21 cellular contexts compared by ENCODE assay signal in the genomic region with DNA sequence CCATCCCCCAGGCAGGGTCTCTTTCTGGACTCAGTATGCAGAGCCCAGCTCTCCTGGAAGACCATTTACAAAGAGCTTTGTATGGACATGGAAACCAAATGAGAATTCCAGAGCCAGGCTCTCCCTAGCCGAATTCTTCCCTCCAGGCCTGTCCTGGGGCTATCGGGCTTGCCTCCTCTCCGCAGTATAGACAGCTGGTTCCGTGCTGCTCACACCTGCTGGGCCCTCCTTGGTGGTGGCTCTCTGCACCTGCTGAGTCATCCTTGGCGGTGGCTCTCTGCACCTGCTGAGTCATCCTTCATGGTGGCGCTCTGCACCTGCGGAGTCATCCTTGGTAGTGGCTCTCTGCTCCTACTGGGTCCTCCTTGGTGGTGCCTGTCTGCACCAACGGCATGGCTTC.
DNase-seq lines count a peak whose midpoint lies in the region; ATAC-seq and TF ChIP-seq lines count a peak whose summit lies in the region.
"Had no signal": no experiment of that assay in that cellular context is flagged by ENCODE, and none has a peak within 500 bp of the region (broad histone marks: within the 10 kb centered on the region; RNA-seq: fewer than 3 reads in every experiment).

No MANE protein-coding gene starts in this region.

- TF ChIP-seq CTCF in upper lobe of right lung (IDR thresholded peaks at IDR 0.05), result no peak

- H3K27me3 ChIP-seq in upper lobe of right lung, result peaks cover 14% of the 10 kb centered on the region

- H3K27me3 Mint-ChIP-seq in activated CD4-positive, alpha-beta memory T cell treated with anti-CD3 and anti-CD28 coated beads for 36 hours, result no peaks in the 10 kb centered on the region
- no peaks in the 10 kb centered on the region for H3K27me3 Mint-ChIP-seq in activated CD4-positive, alpha-beta memory T cell treated with anti-CD3 and anti-CD28 coated beads, Interleukin-2, amount 10 ng/mL, durations not matched to agents 7 days and 5 days

- intact Hi-C loops in activated CD4-positive, alpha-beta memory T cell treated with anti-CD3 and anti-CD28 coated beads for 36 hours (cut with micrococcal nuclease), result no loop called here
- intact Hi-C loops in upper lobe of right lung (cut with DNase I), result no loop called here
- intact Hi-C loops in left cardiac atrium (cut with DNase I), result no loop called here

- ATAC-seq in upper lobe of right lung (no peak), left cardiac atrium (no peak)
- ATAC-seq: gastroesophageal sphincter; psoas muscle; stimulated activated effector memory CD8-positive, alpha-beta T cell treated with anti-CD3 and anti-CD28 coated beads, Interleukin-12 subunit alpha, Interleukin-12 subunit beta, amount 100 ng/mL, for 72 hours had no signal

- H3K4me1 Mint-ChIP-seq in activated CD4-positive, alpha-beta memory T cell treated with anti-CD3 and anti-CD28 coated beads for 36 hours (ENCODE audit: low read depth), result no peaks in the 10 kb centered on the region
- no peaks in the 10 kb centered on the region for H3K4me1 Mint-ChIP-seq in activated CD4-positive, alpha-beta memory T cell treated with anti-CD3 and anti-CD28 coated beads, Interleukin-2, amount 10 ng/mL, durations not matched to agents 7 days and 5 days
- H3K4me1 Mint-ChIP-seq: stimulated activated effector memory CD8-positive, alpha-beta T cell treated with anti-CD3 and anti-CD28 coated beads, Interleukin-12 subunit alpha, Interleukin-12 subunit beta, amount 100 ng/mL, for 72 hours had no signal

- no peak overlapping the region for H3K4me3 ChIP-seq in upper lobe of right lung
- H3K4me3 ChIP-seq: gastroesophageal sphincter, psoas muscle, SJCRH30, suprapubic skin had no signal

- no peaks in the 10 kb centered on the region for H3K36me3 ChIP-seq in upper lobe of right lung
- H3K36me3 ChIP-seq: gastroesophageal sphincter, SJCRH30, suprapubic skin had no signal

- H3K27ac Mint-ChIP-seq in activated CD4-positive, alpha-beta memory T cell treated with anti-CD3 and anti-CD28 coated beads for 36 hours, result no peak overlapping the region
- no peak overlapping the region for H3K27ac Mint-ChIP-seq in activated CD4-positive, alpha-beta memory T cell treated with anti-CD3 and anti-CD28 coated beads, Interleukin-2, amount 10 ng/mL, durations not matched to agents 7 days and 5 days
- H3K27ac Mint-ChIP-seq: stimulated activated effector memory CD8-positive, alpha-beta T cell treated with anti-CD3 and anti-CD28 coated beads, Interleukin-12 subunit alpha, Interleukin-12 subunit beta, amount 100 ng/mL, for 72 hours; T-helper 1 cell treated with Interleukin-12 subunit alpha and Interleukin-12 subunit beta and Interleukin-4 antibody, amounts not matched to agents 30 μg/mL and 1 μg/mL, for 36 hours had no signal

- H3K4me3 Mint-ChIP-seq in activated CD4-positive, alpha-beta memory T cell treated with anti-CD3 and anti-CD28 coated beads for 36 hours, result no peak overlapping the region
- H3K4me3 Mint-ChIP-seq in activated CD4-positive, alpha-beta memory T cell treated with anti-CD3 and anti-CD28 coated beads, Interleukin-2, amount 10 ng/mL, durations not matched to agents 7 days and 5 days, result no peak overlapping the region
- H3K4me3 Mint-ChIP-seq: stimulated activated effector memory CD8-positive, alpha-beta T cell treated with anti-CD3 and anti-CD28 coated beads, Interleukin-12 subunit alpha, Interleukin-12 subunit beta, amount 100 ng/mL, for 72 hours; T-helper 1 cell treated with Interleukin-12 subunit alpha and Interleukin-12 subunit beta and Interleukin-4 antibody, amounts not matched to agents 30 μg/mL and 1 μg/mL, for 36 hours had no signal

- no peaks in the 10 kb centered on the region for H3K4me1 ChIP-seq in upper lobe of right lung
- H3K4me1 ChIP-seq: gastroesophageal sphincter, psoas muscle, SJCRH30 had no signal

- no peaks in the 10 kb centered on the region for H3K9me3 ChIP-seq in upper lobe of right lung
- H3K9me3 ChIP-seq: gastroesophageal sphincter, psoas muscle, SJCRH30, suprapubic skin had no signal

- H3K36me3 Mint-ChIP-seq in activated CD4-positive, alpha-beta memory T cell treated with anti-CD3 and anti-CD28 coated beads for 36 hours, result no peaks in the 10 kb centered on the region
- H3K36me3 Mint-ChIP-seq in activated CD4-positive, alpha-beta memory T cell treated with anti-CD3 and anti-CD28 coated beads, Interleukin-2, amount 10 ng/mL, durations not matched to agents 7 days and 5 days (ENCODE audit: low read depth), result no peaks in the 10 kb centered on the region
- H3K36me3 Mint-ChIP-seq: stimulated activated effector memory CD8-positive, alpha-beta T cell treated with anti-CD3 and anti-CD28 coated beads, Interleukin-12 subunit alpha, Interleukin-12 subunit beta, amount 100 ng/mL, for 72 hours had no signal

- peak; percentile 10 for DNase-seq in activated CD4-positive, alpha-beta memory T cell treated with anti-CD3 and anti-CD28 coated beads for 36 hours
- DNase-seq in activated CD4-positive, alpha-beta memory T cell treated with anti-CD3 and anti-CD28 coated beads, Interleukin-2, amount 10 ng/mL, durations not matched to agents 7 days and 5 days, result no peak
- DNase-seq in HT-29 (ENCODE audit: low spot score) (peak; percentile 6), SHP77 (lab: John Stamatoyannopoulos, UW) (peak; percentile 85 to 87), upper lobe of right lung (peak; percentile 25), left cardiac atrium (no peak)
- DNase-seq in activated CD8-positive, alpha-beta memory T cell treated with anti-CD3 and anti-CD28 coated beads for 24 hours, result no peak
- DNase-seq: activated CD4-positive, alpha-beta T cell treated with anti-CD3 and anti-CD28 coated beads, Interleukin-2, amount 50 U/mL, for 48 hours; cortex of kidney; DMS79; islet precursor cell; Kasumi-1; NCI-H2107; NCI-H82; SJCRH30; stimulated activated CD4-positive, alpha-beta T cell treated with anti-CD3 and anti-CD28 coated beads, Interleukin-2, amount 100 ng/mL, for 24 hours had no signal

- CTCF ChIA-PET in activated CD4-positive, alpha-beta memory T cell treated with anti-CD3 and anti-CD28 coated beads for 36 hours (lab: Charles Lee), result no interaction called here
- CTCF ChIA-PET in activated CD4-positive, alpha-beta memory T cell treated with anti-CD3 and anti-CD28 coated beads, Interleukin-2, amount 10 ng/mL, durations not matched to agents 7 days and 5 days (lab: Charles Lee), result no interaction called here

- POLR2A ChIA-PET in activated CD4-positive, alpha-beta memory T cell treated with anti-CD3 and anti-CD28 coated beads for 36 hours (lab: Charles Lee), result no interaction called here
- POLR2A ChIA-PET in activated CD4-positive, alpha-beta memory T cell treated with anti-CD3 and anti-CD28 coated beads, Interleukin-2, amount 10 ng/mL, durations not matched to agents 7 days and 5 days (lab: Charles Lee), result no interaction called here

- H3K9me3 Mint-ChIP-seq in activated CD4-positive, alpha-beta memory T cell treated with anti-CD3 and anti-CD28 coated beads for 36 hours, result no peaks in the 10 kb centered on the region
- H3K9me3 Mint-ChIP-seq in activated CD4-positive, alpha-beta memory T cell treated with anti-CD3 and anti-CD28 coated beads, Interleukin-2, amount 10 ng/mL, durations not matched to agents 7 days and 5 days, result no peaks in the 10 kb centered on the region
- H3K9me3 Mint-ChIP-seq: stimulated activated effector memory CD8-positive, alpha-beta T cell treated with anti-CD3 and anti-CD28 coated beads, Interleukin-12 subunit alpha, Interleukin-12 subunit beta, amount 100 ng/mL, for 72 hours; T-helper 1 cell treated with Interleukin-12 subunit alpha and Interleukin-12 subunit beta and Interleukin-4 antibody, amounts not matched to agents 30 μg/mL and 1 μg/mL, for 36 hours had no signal

- no peak overlapping the region for H3K27ac ChIP-seq in upper lobe of right lung
- H3K27ac ChIP-seq: gastroesophageal sphincter, psoas muscle, SJCRH30, suprapubic skin had no signal

Comparison
In these comparisons a context has a peak if more than half of its experiments do, and no peak if none do; other contexts are left out.
1. DNase-seq: peak in activated CD4-positive, alpha-beta memory T cell treated with anti-CD3 and anti-CD28 coated beads for 36 hours (single experiment), HT-29 (single experiment), SHP77 (2 of 2) and upper lobe of right lung (single experiment); none in activated CD4-positive, alpha-beta memory T cell treated with anti-CD3 and anti-CD28 coated beads, Interleukin-2, amount 10 ng/mL, durations not matched to agents 7 days and 5 days (single experiment), activated CD8-positive, alpha-beta memory T cell treated with anti-CD3 and anti-CD28 coated beads for 24 hours (single experiment) and left cardiac atrium (single experiment).